In genomic region chr6:21395121-21395520, GRCh38 we compare ENCODE assay signal across 24 cellular contexts.
DNase-seq lines count a peak whose midpoint lies in the region; ATAC-seq and TF ChIP-seq lines count a peak whose summit lies in the region.
"Had no signal": no experiment of that assay in that cellular context is flagged by ENCODE, and none has a peak within 500 bp of the region (broad histone marks: within the 10 kb centered on the region; RNA-seq: fewer than 3 reads in every experiment).

No MANE protein-coding gene starts in this region.

- no peak overlapping the region for H3K56ac ChIP-seq in IMR-90 (ENCODE audit: extremely low read depth, insufficient read depth, low read length)

- H3K18ac ChIP-seq in IMR-90 (ENCODE audit: low read depth, low read length) (no peak overlapping the region), trophoblast cell (ENCODE audit: low read length) (no peak overlapping the region)

- no peaks in the 10 kb centered on the region for H3K36me3 Mint-ChIP-seq in activated naive CD4-positive, alpha-beta T cell treated with anti-CD3 and anti-CD28 coated beads, Interleukin-2, amount 50 U/mL, for 72 hours

- no peak overlapping the region for H2BK20ac ChIP-seq in IMR-90 (ENCODE audit: low read depth, low read length)

- H3K9me3 Mint-ChIP-seq in activated naive CD4-positive, alpha-beta T cell treated with anti-CD3 and anti-CD28 coated beads, Interleukin-2, amount 50 U/mL, for 72 hours = no peaks in the 10 kb centered on the region
- H3K9me3 Mint-ChIP-seq: activated T-cell treated with anti-CD3 and anti-CD28 coated beads, Interleukin-2, amount 50 U/mL, for 72 hours had no signal

- intact Hi-C loops in IMR-90 (cut with micrococcal nuclease) = no loop called here

- no TSS peak for BruUV-seq in IMR-90 (replicated peaks; lab: Mats Ljungman, UMichigan)

- WGBS in IMR-90 (ENCODE audit: extremely low coverage in 2 of 2, insufficient read length in 1 of 2), 2 experiments = 14% methylated on average over 1 of the region's 2 CpGs; no CpG with 5 or more reads in 1 of the 2 experiments
- no CpG with 5 or more reads among the region's 2 CpGs for WGBS in trophoblast cell (ENCODE audit: extremely low coverage, insufficient coverage, insufficient read length)

- POLR2A ChIA-PET in IMR-90 (lab: Charles Lee; ENCODE audit: unreplicated experiment) = no interaction called here

- H2BK12ac ChIP-seq in trophoblast cell (ENCODE audit: low read length) = no peak overlapping the region

- no peak overlapping the region for H2AK5ac ChIP-seq in IMR-90 (ENCODE audit: low read depth, low read length)
- no peak overlapping the region for H2AK5ac ChIP-seq in trophoblast cell (ENCODE audit: low read length)

- TF ChIP-seq CTCF in IMR-90 (conservative IDR thresholded peaks at IDR 0.05; ENCODE audit: low read depth, low read length) (no peak), fibroblast of villous mesenchyme (IDR thresholded peaks at IDR 0.05; ENCODE audit: insufficient read depth, low read depth, low read length) (no peak)

- no peak for TF ChIP-seq POLR2A in IMR-90 (IDR thresholded peaks at IDR 0.05; ENCODE audit: low read depth, low read length)

- CTCF ChIA-PET in IMR-90 (lab: Yijun Ruan, JAX) = interaction anchor here (0.6 kb wide), 1 partner anchor 193 kb away, joined by 3 read pairs; no protein-coding TSS in a partner anchor

- H3K36me3 ChIP-seq in IMR-90 (ENCODE audit: control insufficient read depth, insufficient read depth, low read length) = no peaks in the 10 kb centered on the region
- H3K36me3 ChIP-seq in trophoblast cell (ENCODE audit: control insufficient read depth in 1 of 2, insufficient read depth in 2 of 2, low read length in 2 of 2) = no peaks in the 10 kb centered on the region
- H3K36me3 ChIP-seq: right atrium auricular region, SJSA1 had no signal

- H3K14ac ChIP-seq in IMR-90 (replicated peaks; ENCODE audit: low read depth, low read length) = no peak overlapping the region
- no peak overlapping the region for H3K14ac ChIP-seq in trophoblast cell (ENCODE audit: low read length)

- H3K27ac ChIP-seq in IMR-90 (ENCODE audit: insufficient read depth, low read length) (no peak overlapping the region), trophoblast cell (ENCODE audit: low read depth, low read length) (peak overlapping the region; percentile 14)
- H3K27ac ChIP-seq: C4-2B, parathyroid adenoma, right atrium auricular region, SJSA1 had no signal

- no peaks in the 10 kb centered on the region for H3K79me2 ChIP-seq in trophoblast cell (ENCODE audit: control insufficient read depth, insufficient read depth, low read length, poor library complexity)
- H3K79me2 ChIP-seq: parathyroid adenoma had no signal

- H2BK5ac ChIP-seq in IMR-90 (ENCODE audit: low read depth, low read length, poor library complexity, severe bottlenecking) (no peak overlapping the region), trophoblast cell (ENCODE audit: low read depth, low read length, poor library complexity) (no peak overlapping the region)

- H4K12ac ChIP-seq in trophoblast cell (ENCODE audit: low read depth, low read length) = no peak overlapping the region

- ATAC-seq in IMR-90 (ENCODE audit: low read depth) (peak; percentile 40), GM18907 (IDR thresholded peaks at IDR 0.05; ENCODE audit: unreplicated experiment) (no peak), HG02885 (IDR thresholded peaks at IDR 0.05; ENCODE audit: poor library complexity, unreplicated experiment) (no peak), HG02588 (IDR thresholded peaks at IDR 0.05; ENCODE audit: unreplicated experiment) (no peak)
- no peak for ATAC-seq in activated naive CD4-positive, alpha-beta T cell treated with anti-CD3 and anti-CD28 coated beads, Interleukin-2, amount 50 U/mL, for 72 hours
- ATAC-seq: activated T-cell treated with anti-CD3 and anti-CD28 coated beads, Interleukin-2, amount 50 U/mL, for 72 hours; HCT116 had no signal

- H3K4me1 ChIP-seq in IMR-90 (ENCODE audit: control insufficient read depth, insufficient read depth, low read length) (peaks cover 2% of the 10 kb centered on the region; the same call in 1 of the 2 replicates), trophoblast cell (ENCODE audit: control insufficient read depth in 1 of 2, insufficient read depth in 2 of 2, low read length in 2 of 2) (peaks cover 20 to 37% of the 10 kb centered on the region in 2 experiments)
- H3K4me1 ChIP-seq: parathyroid adenoma, right atrium auricular region had no signal

- H3K79me1 ChIP-seq in IMR-90 (ENCODE audit: low read depth in 1 of 2, low read length in 2 of 2) = no peaks in the 10 kb centered on the region
- H3K79me1 ChIP-seq in trophoblast cell (ENCODE audit: low read length) = peaks cover 17% of the 10 kb centered on the region

- no peak for TF ChIP-seq RAD21 in IMR-90 (IDR thresholded peaks at IDR 0.05; ENCODE audit: low read length)

- no peak overlapping the region for H4K91ac ChIP-seq in IMR-90 (ENCODE audit: insufficient read depth, low read depth, low read length)
- H4K91ac ChIP-seq in trophoblast cell (ENCODE audit: low read depth, low read length) = no peak overlapping the region

- H2AK9ac ChIP-seq in IMR-90 (replicated peaks; ENCODE audit: low read depth, low read length, poor library complexity) = no peak overlapping the region

- dilution Hi-C loops in IMR-90 (cut with HindIII; ENCODE audit: low sequenced_read_pairs, unreplicated experiment) = no loop called here

- H4K20me1 ChIP-seq in IMR-90 (ENCODE audit: insufficient read depth, low read length) = no peaks in the 10 kb centered on the region

- no peak overlapping the region for H2AFZ ChIP-seq in IMR-90 (replicated peaks; ENCODE audit: low read length, poor library complexity)
- no peak overlapping the region for H2AFZ ChIP-seq in trophoblast cell (ENCODE audit: insufficient read depth, low read length, poor library complexity)
- H2AFZ ChIP-seq: parathyroid adenoma had no signal

- H3K9me3 ChIP-seq in IMR-90 (ENCODE audit: control insufficient read depth, insufficient read depth, low read length) = no peaks in the 10 kb centered on the region
- no peaks in the 10 kb centered on the region for H3K9me3 ChIP-seq in trophoblast cell (ENCODE audit: insufficient read depth, low read depth, low read length)
- H3K9me3 ChIP-seq: right atrium auricular region, SJSA1 had no signal

- H3K27me3 ChIP-seq in IMR-90 (ENCODE audit: control insufficient read depth, insufficient read depth, low read length) (no peaks in the 10 kb centered on the region), trophoblast cell (ENCODE audit: insufficient read depth, low read length) (no peaks in the 10 kb centered on the region)
- H3K27me3 ChIP-seq: right atrium auricular region, SJSA1 had no signal

- DNase-seq in IMR-90 (peak; percentile 4), amniotic epithelial cell (ENCODE audit: low read depth) (peak; percentile 88), fibroblast of villous mesenchyme (ENCODE audit: low read depth) (peak; percentile 27), trophoblast cell (peak; percentile 66 to 74)
- no peak for DNase-seq in activated naive CD4-positive, alpha-beta T cell treated with anti-CD3 and anti-CD28 coated beads, Interleukin-2, amount 50 U/mL, for 72 hours (ENCODE audit: low spot score in 2 of 2)
- DNase-seq: activated CD4-positive, alpha-beta T cell treated with anti-CD3 and anti-CD28 coated beads, Interleukin-2, amount 50 U/mL, for 4 hours; activated naive CD4-positive, alpha-beta T cell; activated T-cell treated with anti-CD3 and anti-CD28 coated beads, Interleukin-2, amount 50 U/mL, for 72 hours; amygdala; central memory CD4-positive, alpha-beta T cell; DMS79; Karpas-422; NCI-H1694 treated with DMSO at 0.1 percent for 48 hours; NCI-H2171 treated with DMSO at 0.1 percent for 48 hours; NCI-H526; stimulated activated CD4-positive, alpha-beta T cell treated with anti-CD3 and anti-CD28 coated beads, Interleukin-2, amount 100 ng/mL, for 48 hours had no signal

- H2BK120ac ChIP-seq in IMR-90 (ENCODE audit: low read depth, low read length) = no peak overlapping the region
- no peak overlapping the region for H2BK120ac ChIP-seq in trophoblast cell (ENCODE audit: insufficient read depth, low read length, poor library complexity)

- H3K23ac ChIP-seq in IMR-90 (ENCODE audit: low read depth, low read length) (no peak overlapping the region), trophoblast cell (ENCODE audit: low read length) (no peak overlapping the region)

- 0 out of 2 replicates have a peak, but pooled peaks cover 3% of the 10 kb centered on the region for H3K9me1 ChIP-seq in IMR-90 (ENCODE audit: insufficient read depth, low read length)

- H3K4me2 ChIP-seq in IMR-90 (ENCODE audit: low read depth, low read length) = no peak overlapping the region
- H3K4me2 ChIP-seq in trophoblast cell (ENCODE audit: low read length) = no peak overlapping the region

- H4K5ac ChIP-seq in IMR-90 (ENCODE audit: low read depth, low read length) = no peak overlapping the region

- H2BK15ac ChIP-seq in IMR-90 (ENCODE audit: low read depth, low read length) = no peak overlapping the region

- H3K4me3 ChIP-seq in IMR-90 (ENCODE audit: insufficient read depth, low read depth, low read length) (no peak overlapping the region), fibroblast of villous mesenchyme (ENCODE audit: low read depth, low read length) (no peak overlapping the region), trophoblast cell (ENCODE audit: low read depth, low read length) (no peak overlapping the region)
- H3K4me3 ChIP-seq: right atrium auricular region, SJSA1 had no signal

- H3K9ac ChIP-seq in IMR-90 (ENCODE audit: low read depth, low read length) (no peak overlapping the region), trophoblast cell (ENCODE audit: low read length) (no peak overlapping the region)
- H3K9ac ChIP-seq: parathyroid adenoma had no signal

- no peak overlapping the region for H3K4ac ChIP-seq in IMR-90 (ENCODE audit: low read depth, low read length)
- no peak overlapping the region for H3K4ac ChIP-seq in trophoblast cell (ENCODE audit: low read depth, low read length)

- in situ Hi-C loops in IMR-90 (cut with MboI; ENCODE audit: low sequenced_read_pairs) = no loop called here

- H3K27ac Mint-ChIP-seq in activated naive CD4-positive, alpha-beta T cell treated with anti-CD3 and anti-CD28 coated beads, Interleukin-2, amount 50 U/mL, for 72 hours = no peak overlapping the region
- H3K27ac Mint-ChIP-seq: activated T-cell treated with anti-CD3 and anti-CD28 coated beads, Interleukin-2, amount 50 U/mL, for 72 hours had no signal

- H4K8ac ChIP-seq in IMR-90 (ENCODE audit: low read depth in 2 of 2, low read length in 2 of 2) (no peak overlapping the region), trophoblast cell (ENCODE audit: low read depth, low read length) (no peak overlapping the region)

TF ChIP-seq in IMR-90, 13 proteins besides CTCF, POLR2A, EP300 and RAD21 (continues in another document):
- TF ChIP-seq BHLHE40 (IDR thresholded peaks at IDR 0.05; ENCODE audit: low read depth, low read length) (no peak), RCOR1 (IDR thresholded peaks at IDR 0.05; ENCODE audit: insufficient replicate concordance, low read length) (no peak), CHD1 (IDR thresholded peaks at IDR 0.05; ENCODE audit: low read depth, low read length) (no peak), MAZ (IDR thresholded peaks at IDR 0.05; ENCODE audit: borderline replicate concordance, low read depth, low read length) (no peak)

Comparison
In these comparisons a context has a peak if more than half of its experiments do, and no peak if none do; other contexts are left out.
1. DNase-seq: peak in IMR-90 (single experiment), amniotic epithelial cell (single experiment), fibroblast of villous mesenchyme (single experiment) and trophoblast cell (2 of 2); none in activated naive CD4-positive, alpha-beta T cell treated with anti-CD3 and anti-CD28 coated beads, Interleukin-2, amount 50 U/mL, for 72 hours (0 of 2).